14 cellular contexts compared by ENCODE assay signal in the genomic region with DNA sequence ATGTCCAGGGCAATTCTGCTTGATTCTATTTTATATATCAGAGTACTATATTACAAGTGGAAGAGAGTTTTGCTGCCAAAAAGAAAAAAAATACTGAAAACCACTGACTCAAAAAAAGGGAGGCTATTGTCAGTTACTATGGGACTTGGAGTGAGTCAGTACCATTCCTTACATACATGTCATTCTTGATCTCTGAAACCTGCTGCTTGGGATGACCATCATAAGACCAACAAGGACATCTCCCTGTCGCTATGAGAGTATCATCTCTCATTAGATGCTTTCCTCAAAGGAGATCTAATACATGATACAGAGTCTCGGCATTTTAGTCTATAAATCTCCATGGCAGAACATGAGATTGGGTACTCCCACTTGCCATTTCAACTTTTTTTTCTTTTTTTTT. TPM values are rescaled to one million over a fixed set of nuclear protein-coding genes. Genes with fewer than 3 reads are reported as not detected.
DNase-seq lines count a peak whose midpoint lies in the region; ATAC-seq and TF ChIP-seq lines count a peak whose summit lies in the region.
"Had no signal": no experiment of that assay in that cellular context is flagged by ENCODE, and none has a peak within 500 bp of the region (broad histone marks: within the 10 kb centered on the region; RNA-seq: fewer than 3 reads in every experiment).

No MANE protein-coding gene starts in this region.

- no peaks in the 10 kb centered on the region for H3K27me3 Mint-ChIP-seq in stimulated activated memory B cell treated with anti-CD40 and anti-IgM and Interleukin-4, amounts not matched to agents 10 μg/mL and 1 μg/mL and 100 μg/mL, for 72 hours
- peaks cover 0 to 2% (median 0%) of the 10 kb centered on the region in 3 donors for H3K27me3 Mint-ChIP-seq in CD14-positive monocyte (ENCODE audit: low read depth in 3 of 3)

- ATAC-seq in stimulated activated memory B cell treated with anti-CD40 and anti-IgM and Interleukin-4, amounts not matched to agents 10 μg/mL and 1 μg/mL and 100 μg/mL, for 72 hours: no peak
- ATAC-seq: K562, lower lobe of right lung, upper lobe of right lung had no signal

- peak; percentile 76 for DNase-seq in A172 (ENCODE audit: low spot score)
- peak; percentile 91 for DNase-seq in HCEC 1CT
- peak; percentile 43 for DNase-seq in amniotic stem cell (lab: John Stamatoyannopoulos, UW)
- peak; percentile 80 for DNase-seq in glomerular visceral epithelial cell (ENCODE audit: extremely low spot score)
- no peak for DNase-seq in GM10266 (ENCODE audit: extremely low spot score)
- DNase-seq in inferior parietal cortex (ENCODE audit: extremely low spot score): no peak
- no peak for DNase-seq in CD14-positive monocyte (ENCODE audit: low spot score)
- DNase-seq: DND-41, lower lobe of right lung, NCI-H1694, SHP77, upper lobe of right lung had no signal

- H3K36me3 Mint-ChIP-seq in stimulated activated memory B cell treated with anti-CD40 and anti-IgM and Interleukin-4, amounts not matched to agents 10 μg/mL and 1 μg/mL and 100 μg/mL, for 72 hours: peaks cover 46% of the 10 kb centered on the region
- H3K36me3 Mint-ChIP-seq in CD14-positive monocyte: peaks cover 62 to 75% of the 10 kb centered on the region in 2 donors

- no peaks in the 10 kb centered on the region for H3K9me3 Mint-ChIP-seq in stimulated activated memory B cell treated with anti-CD40 and anti-IgM and Interleukin-4, amounts not matched to agents 10 μg/mL and 1 μg/mL and 100 μg/mL, for 72 hours
- H3K9me3 Mint-ChIP-seq in CD14-positive monocyte: no peaks in the 10 kb centered on the region

- intact Hi-C loops in CD14-positive monocyte (cut with micrococcal nuclease): no loop called here

- no peak overlapping the region for H3K4me3 Mint-ChIP-seq in stimulated activated memory B cell treated with anti-CD40 and anti-IgM and Interleukin-4, amounts not matched to agents 10 μg/mL and 1 μg/mL and 100 μg/mL, for 72 hours
- no peak overlapping the region for H3K4me3 Mint-ChIP-seq in CD14-positive monocyte

- no peak for TF ChIP-seq CTCF in GM10266 (IDR thresholded peaks at IDR 0.05; ENCODE audit: control insufficient read depth, insufficient read depth, low read depth, missing control alignments)
- TF ChIP-seq CTCF in CD14-positive monocyte (IDR thresholded peaks at IDR 0.05): no peak

- no peaks in the 10 kb centered on the region for H3K4me1 Mint-ChIP-seq in stimulated activated memory B cell treated with anti-CD40 and anti-IgM and Interleukin-4, amounts not matched to agents 10 μg/mL and 1 μg/mL and 100 μg/mL, for 72 hours
- H3K4me1 Mint-ChIP-seq in CD14-positive monocyte: no peaks in the 10 kb centered on the region

- no peak overlapping the region for H3K27ac Mint-ChIP-seq in stimulated activated memory B cell treated with anti-CD40 and anti-IgM and Interleukin-4, amounts not matched to agents 10 μg/mL and 1 μg/mL and 100 μg/mL, for 72 hours
- no peak overlapping the region for H3K27ac Mint-ChIP-seq in CD14-positive monocyte

RNA-seq across cellular contexts. Expression of a gene that starts 11.8 kb away (rescaled TPM):
- total RNA-seq in A172 (2014; rRNA removed; shearing (Covaris generic)): 7.5 and 9.1 TPM in 2 replicates
- polyA plus RNA-seq in CD14-positive monocyte: 1 to 10 TPM; 3.0 to 5.8 TPM

RNA-seq across cellular contexts. Expression of a gene that starts 31.1 kb away (rescaled TPM):
- 77.4 and 117 TPM in 2 replicates for total RNA-seq in A172 (2014; rRNA removed; shearing (Covaris generic))
- 10 to 100 TPM; 53.3 to 55.7 TPM for polyA plus RNA-seq in CD14-positive monocyte

RNA-seq across cellular contexts. Expression of a gene that starts 46.6 kb away (rescaled TPM):
- total RNA-seq in A172 (2014; rRNA removed; shearing (Covaris generic)): 14.8 and 23.1 TPM in 2 replicates
- 10 to 100 TPM; 26.1 to 32.3 TPM for polyA plus RNA-seq in CD14-positive monocyte

RNA-seq across cellular contexts. Expression of a gene that starts 53.8 kb away (rescaled TPM):
- total RNA-seq in A172 (2014; rRNA removed; shearing (Covaris generic)): 69.8 and 102 TPM in 2 replicates
- polyA plus RNA-seq in CD14-positive monocyte: 10 to 100 TPM; 20.5 to 26.0 TPM

Comparison
In these comparisons a context has a peak if more than half of its experiments do, and no peak if none do; other contexts are left out.
1. DNase-seq: peak in A172 (single experiment), HCEC 1CT (single experiment), amniotic stem cell (single experiment) and glomerular visceral epithelial cell (single experiment); none in GM10266 (single experiment), inferior parietal cortex (single experiment) and CD14-positive monocyte (single experiment).